In genomic region chr15:64355559-64356442, GRCh38 we compare ENCODE assay signal across 1 cellular context.
TF ChIP-seq lines count a peak whose summit lies in the region.

Gene CSNK1G1, minus strand, starts transcription at chr15:64356173. Its CDS starts 55,674 bp downstream, at chr15:64300499.

TF ChIP-seq in HepG2, 621 proteins besides CTCF, POLR2A, EP300 and RAD21 (continued from another document and continues in another):
- TF ChIP-seq KDM2A (CRISPR knock-in tag; IDR thresholded peaks at IDR 0.05; ENCODE audit: borderline replicate concordance, low read depth) (peak; percentile 85; the same call in 1 of the 2 replicates), ZNF333 (CRISPR knock-in tag; IDR thresholded peaks at IDR 0.05; ENCODE audit: borderline replicate concordance) (peak; percentile 33; the same call in 1 of the 2 replicates), ZEB1 (IDR thresholded peaks at IDR 0.05; ENCODE audit: insufficient replicate concordance, low read depth) (peak; percentile 59), HCFC1 (IDR thresholded peaks at IDR 0.05; ENCODE audit: low read depth, low read length) (peak; percentile 60), ATF5 (CRISPR knock-in tag; IDR thresholded peaks at IDR 0.05; ENCODE audit: low read depth) (no peak), HNF1B (CRISPR knock-in tag; IDR thresholded peaks at IDR 0.05) (peak; percentile 51; the same call in 1 of the 2 replicates), HOXD1 (CRISPR knock-in tag; IDR thresholded peaks at IDR 0.05) (0 out of 2 replicates have a peak, but pooled peaks have one; percentile 28), IRF9 (CRISPR knock-in tag; IDR thresholded peaks at IDR 0.05; ENCODE audit: borderline replicate concordance) (0 out of 2 replicates have a peak, but pooled peaks have one; percentile 3), KLF16 (CRISPR knock-in tag; IDR thresholded peaks at IDR 0.05) (peak in 1 of 2 experiments; percentile 76; a peak in 2 of 4 replicates), TMF1 (CRISPR knock-in tag; IDR thresholded peaks at IDR 0.05; ENCODE audit: low read depth) (0 out of 2 replicates have a peak, but pooled peaks have one; percentile 38), POGZ (CRISPR knock-in tag; IDR thresholded peaks at IDR 0.05) (no peak; the same call in 1 of the 2 replicates), ZNF710 (CRISPR knock-in tag; IDR thresholded peaks at IDR 0.05; ENCODE audit: borderline replicate concordance) (peak; percentile 41; the same call in 1 of the 2 replicates), NR2C2 (CRISPR knock-in tag; IDR thresholded peaks at IDR 0.05; ENCODE audit: borderline replicate concordance) (peak; percentile 99), ARID4A (CRISPR knock-in tag; IDR thresholded peaks at IDR 0.05; ENCODE audit: borderline replicate concordance) (peak; percentile 97), PHF21A (CRISPR knock-in tag; IDR thresholded peaks at IDR 0.05) (no peak; the same call in 1 of the 2 replicates), CBX2 (IDR thresholded peaks at IDR 0.05; ENCODE audit: low read depth, low read length) (no peak), CBX2 (CRISPR knock-in tag; IDR thresholded peaks at IDR 0.05; ENCODE audit: low read depth) (no peak), KDM4B (CRISPR knock-in tag; IDR thresholded peaks at IDR 0.05) (0 out of 2 replicates have a peak, but pooled peaks have one; percentile 45), ARID5B (CRISPR knock-in tag; IDR thresholded peaks at IDR 0.05) (peak; percentile 50; the same call in 1 of the 2 replicates), RBM22 (optimal IDR thresholded peaks at IDR 0.05; ENCODE audit: low read length) (peak; percentile 75), MBNL3 (CRISPR knock-in tag; conservative IDR thresholded peaks at IDR 0.05) (no peak), RFX5 (IDR thresholded peaks at IDR 0.05; ENCODE audit: low read depth, low read length) (peak; percentile 42; the same call in 1 of the 2 replicates), PAXIP1 (CRISPR knock-in tag; conservative IDR thresholded peaks at IDR 0.05) (0 out of 2 replicates have a peak, but pooled peaks have one; percentile 22), TAF15 (IDR thresholded peaks at IDR 0.05; ENCODE audit: low read depth, low read length, poor library complexity, severe bottlenecking) (peak; percentile 43), ATF3 (CRISPR knock-in tag; IDR thresholded peaks at IDR 0.05) (no peak), HDAC1 (CRISPR knock-in tag; IDR thresholded peaks at IDR 0.05) (peak; percentile 76), ZNF414 (CRISPR knock-in tag; IDR thresholded peaks at IDR 0.05) (0 out of 2 replicates have a peak, but pooled peaks have one; percentile 36), ZNF274 (CRISPR knock-in tag; IDR thresholded peaks at IDR 0.05) (no peak), GMEB1 (CRISPR knock-in tag; IDR thresholded peaks at IDR 0.05; ENCODE audit: borderline replicate concordance) (peak; percentile 48; the same call in 1 of the 2 replicates), SP5 (CRISPR knock-in tag; IDR thresholded peaks at IDR 0.05; ENCODE audit: borderline replicate concordance, low read depth) (peak; percentile 66; the same call in 1 of the 2 replicates), KDM5A (IDR thresholded peaks at IDR 0.05; ENCODE audit: borderline replicate concordance, low read length) (peak; percentile 73; the same call in 1 of the 2 replicates), ZNF343 (CRISPR knock-in tag; IDR thresholded peaks at IDR 0.05) (0 out of 2 replicates have a peak, but pooled peaks have one; percentile 32), MYC (CRISPR knock-in tag; IDR thresholded peaks at IDR 0.05; ENCODE audit: borderline replicate concordance) (peak; percentile 12; the same call in 1 of the 2 replicates), EEA1 (CRISPR knock-in tag; IDR thresholded peaks at IDR 0.05; ENCODE audit: borderline replicate concordance) (no peak)
